In genomic region chr16:88716601-88717001, GRCh38 we compare ENCODE assay signal across 21 cellular contexts. TPM values are rescaled to one million over a fixed set of nuclear protein-coding genes. Genes with fewer than 3 reads are reported as not detected.
DNase-seq lines count a peak whose midpoint lies in the region; ATAC-seq and FAIRE-seq lines count a peak whose summit lies in the region.
"Had no signal": no experiment of that assay in that cellular context is flagged by ENCODE, and none has a peak within 500 bp of the region (broad histone marks: within the 10 kb centered on the region; RNA-seq: fewer than 3 reads in every experiment).

No MANE protein-coding gene starts in this region.

- H3K4me3 ChIP-seq in BLaER1 treated with 17β-estradiol and CSF1 and Interleukin-3, amounts not matched to agents 10 nM and 100 nM = no peak overlapping the region
- no peak overlapping the region for H3K4me3 ChIP-seq in small intestine (ENCODE audit: low read depth in 1 of 2, low read length in 2 of 2)
- H3K4me3 ChIP-seq: A549, GM12878, GM23338 had no signal

- peaks cover 32% of the 10 kb centered on the region for H3K36me3 Mint-ChIP-seq in central memory CD8-positive, alpha-beta T cell (ENCODE audit: insufficient read depth)

- peaks cover 22 to 40% (median 30%) of the 10 kb centered on the region in 10 experiments for H3K4me1 ChIP-seq in BLaER1 treated with 17β-estradiol and CSF1 and Interleukin-3, amounts not matched to agents 10 nM and 100 nM
- H3K4me1 ChIP-seq in small intestine (ENCODE audit: control insufficient read depth in 2 of 2, insufficient read depth in 1 of 2, low read depth in 1 of 2, low read length in 1 of 2) = no peaks in the 10 kb centered on the region
- H3K4me1 ChIP-seq: A549 had no signal

- no peaks in the 10 kb centered on the region for H3K9me3 ChIP-seq in BLaER1 treated with 17β-estradiol and CSF1 and Interleukin-3, amounts not matched to agents 10 nM and 100 nM (replicated peaks in 1 of 11)
- no peaks in the 10 kb centered on the region for H3K9me3 ChIP-seq in small intestine (ENCODE audit: control insufficient read depth, low read depth)
- H3K9me3 ChIP-seq: A549 had no signal

- no peak for DNase-seq in HTR-8/SVneo (ENCODE audit: insufficient read length, low spot score)
- DNase-seq in central memory CD8-positive, alpha-beta T cell (ENCODE audit: low spot score in 2 of 2) = no peak
- DNase-seq in glomerular visceral epithelial cell (ENCODE audit: extremely low spot score) = no peak
- no peak for DNase-seq in small intestine
- DNase-seq: 8988T; CD4-positive, CD25-positive, alpha-beta regulatory T cell; CD8-positive, alpha-beta T cell; DMS 273 treated with DMSO at 0.1 percent for 48 hours; DMS79; EL; GDM1; H9 had no signal

- ATAC-seq in central memory CD8-positive, alpha-beta T cell (replicated peaks; ENCODE audit: extremely low read depth, poor library complexity, severe bottlenecking) = no peak
- ATAC-seq: A549; CD8-positive, alpha-beta T cell; GM12878; GM23338; HCT116 had no signal

- no peak overlapping the region for H3K4me3 Mint-ChIP-seq in central memory CD8-positive, alpha-beta T cell
- H3K4me3 Mint-ChIP-seq: CD4-positive, CD25-positive, alpha-beta regulatory T cell; CD8-positive, alpha-beta T cell; GM23338; H9 had no signal

- peaks cover 70 to 94% (median 84%) of the 10 kb centered on the region in 11 experiments for H3K36me3 ChIP-seq in BLaER1 treated with 17β-estradiol and CSF1 and Interleukin-3, amounts not matched to agents 10 nM and 100 nM
- H3K36me3 ChIP-seq in small intestine (ENCODE audit: control insufficient read depth in 2 of 2, insufficient read depth in 2 of 2, low read length in 2 of 2) = peaks cover 14 to 20% of the 10 kb centered on the region in 2 donors

- peaks cover 11 to 96% (median 91%) of the 10 kb centered on the region in 11 experiments; a peak in 21 of 22 replicates for H4K20me1 ChIP-seq in BLaER1 treated with 17β-estradiol and CSF1 and Interleukin-3, amounts not matched to agents 10 nM and 100 nM

- H3K27me3 Mint-ChIP-seq in central memory CD8-positive, alpha-beta T cell = no peaks in the 10 kb centered on the region
- H3K27me3 Mint-ChIP-seq: CD4-positive, CD25-positive, alpha-beta regulatory T cell had no signal

- FAIRE-seq in HTR-8/SVneo (lab: Jason Lieb, UNC) = peak; percentile 31
- FAIRE-seq in small intestine (lab: Jason Lieb, UNC) = no peak
- FAIRE-seq: A549, D721Med, GM12878, GM18507 had no signal

- peaks cover 0 to 4% (median 0%) of the 10 kb centered on the region in 11 experiments; a peak in 1 of 22 replicates for H3K27me3 ChIP-seq in BLaER1 treated with 17β-estradiol and CSF1 and Interleukin-3, amounts not matched to agents 10 nM and 100 nM
- H3K27me3 ChIP-seq in small intestine (ENCODE audit: control insufficient read depth in 2 of 2, insufficient read depth in 2 of 2, low read length in 2 of 2) = no peaks in the 10 kb centered on the region

- no peak overlapping the region for H3K9ac ChIP-seq in BLaER1 treated with 17β-estradiol and CSF1 and Interleukin-3, amounts not matched to agents 10 nM and 100 nM

- no peaks in the 10 kb centered on the region for H3K4me1 Mint-ChIP-seq in central memory CD8-positive, alpha-beta T cell

- no peaks in the 10 kb centered on the region for H3K9me3 Mint-ChIP-seq in central memory CD8-positive, alpha-beta T cell
- H3K9me3 Mint-ChIP-seq: CD4-positive, CD25-positive, alpha-beta regulatory T cell; CD8-positive, alpha-beta T cell; GM23338; H9 had no signal

- peak overlapping the region in 6 of 11 experiments; percentile 13 to 54 (median 43); a peak in 5 of 22 replicates for H3K4me2 ChIP-seq in BLaER1 treated with 17β-estradiol and CSF1 and Interleukin-3, amounts not matched to agents 10 nM and 100 nM
- H3K4me2 ChIP-seq: A549, GM23338 had no signal

- no peak overlapping the region for H3K27ac ChIP-seq in BLaER1 treated with 17β-estradiol and CSF1 and Interleukin-3, amounts not matched to agents 10 nM and 100 nM
- H3K27ac ChIP-seq in small intestine (ENCODE audit: low read depth in 1 of 2, low read length in 1 of 2) = no peak overlapping the region
- H3K27ac ChIP-seq: A549, C4-2B had no signal

- H3K27ac Mint-ChIP-seq in central memory CD8-positive, alpha-beta T cell (ENCODE audit: low read depth) = peak overlapping the region; percentile 41
- H3K27ac Mint-ChIP-seq: CD8-positive, alpha-beta T cell; GM23338; H9 had no signal

- 97% methylated on average over 21 of the region's 21 CpGs for WGBS in small intestine, 3 donors

RNA-seq across cellular contexts. Expression of gene CTU2, which starts 10.3 kb away (rescaled TPM):
- 10 to 100 TPM; 10.1 to 15.0 (median 12.4) TPM for polyA plus RNA-seq in small intestine

RNA-seq across cellular contexts. Expression of gene RNF166, which starts 10.4 kb away (rescaled TPM):
- 10 to 100 TPM in 2 of 3 donors, 1 to 10 TPM in 1; 9.2 to 15.1 (median 13.5) TPM for polyA plus RNA-seq in small intestine

RNA-seq across cellular contexts. Expression of gene SNAI3, which starts 30.3 kb away (rescaled TPM):
- polyA plus RNA-seq in small intestine = 1 to 10 TPM in 1 of 3 donors, under 1 TPM in 2; 0.45 to 3.2 (median 0.72) TPM
- polyA plus RNA-seq: A549, BJ had no signal

RNA-seq across cellular contexts. Expression of gene MVD, which starts 53.7 kb away (rescaled TPM):
- polyA plus RNA-seq in small intestine = 100 to 1,000 TPM in 1 of 3 donors, 10 to 100 TPM in 2; 28.4 to 115 (median 40.3) TPM
